ENCODE assay signal across 22 cellular contexts in the genomic region with DNA sequence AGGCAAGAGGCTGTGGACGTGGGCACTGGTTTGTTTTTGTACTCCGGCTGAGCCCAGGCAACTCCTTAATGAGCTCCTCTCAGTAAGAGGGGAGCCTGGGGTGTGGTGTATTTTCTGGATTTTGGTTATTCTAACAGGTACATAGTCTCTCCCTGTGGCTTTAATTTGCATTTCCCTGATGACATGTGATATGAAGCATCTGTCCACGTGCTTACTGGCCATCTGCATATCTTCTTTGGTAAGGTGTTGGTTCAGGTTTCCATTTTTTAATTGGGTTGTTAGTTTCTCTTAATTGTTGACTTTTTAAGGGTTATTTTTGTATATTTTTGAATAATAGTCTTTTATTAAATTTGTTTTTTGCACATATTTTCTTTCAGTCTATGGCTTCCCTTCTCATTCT. TPM values are rescaled to one million over a fixed set of nuclear protein-coding genes. Genes with fewer than 3 reads are reported as not detected.
DNase-seq lines count a peak whose midpoint lies in the region; ATAC-seq, FAIRE-seq and TF ChIP-seq lines count a peak whose summit lies in the region.
"Had no signal": no experiment of that assay in that cellular context is flagged by ENCODE, and none has a peak within 500 bp of the region (broad histone marks: within the 10 kb centered on the region; RNA-seq: fewer than 3 reads in every experiment).

No MANE protein-coding gene starts in this region.

- H3K79me2 ChIP-seq in HepG2 (ENCODE audit: insufficient read depth, low read length), result no peaks in the 10 kb centered on the region

- in situ Hi-C loops in HepG2 (cut with HindIII; ENCODE audit: extremely low pct_ligation_motif_present, low pct_unique_long_range_greater_than_20kb), result no loop called here

- no peak overlapping the region for H3K9ac ChIP-seq in HepG2 (ENCODE audit: insufficient read depth, low read depth, low read length)

- H3K36me3 Mint-ChIP-seq in MCF 10A (ENCODE audit: insufficient read depth, unreplicated experiment), result no peaks in the 10 kb centered on the region
- H3K36me3 Mint-ChIP-seq: CD4-positive, alpha-beta memory T cell had no signal

- no TSS peak for BruUV-seq in HepG2 (replicated peaks; lab: Mats Ljungman, UMichigan)
- no TSS peak for BruUV-seq in MCF 10A (replicated peaks; lab: Mats Ljungman, UMichigan)

- peak overlapping the region; percentile 63 for H3K27ac Mint-ChIP-seq in MCF 10A (ENCODE audit: low read depth, unreplicated experiment)
- H3K27ac Mint-ChIP-seq: HFFc6 had no signal

- TF ChIP-seq EP300 in HepG2 (IDR thresholded peaks at IDR 0.05; ENCODE audit: low read depth in 2 of 2, low read length in 2 of 2) (no peak), HepG2 (CRISPR knock-in tag; IDR thresholded peaks at IDR 0.05; ENCODE audit: borderline replicate concordance) (no peak)

- H3K27me3 Mint-ChIP-seq in MCF 10A (ENCODE audit: insufficient read depth, unreplicated experiment), result no peaks in the 10 kb centered on the region

- CTCF ChIA-PET in HepG2 (lab: Yijun Ruan, JAX; ENCODE audit: low intra/inter-chr PET ratio, low total read pairs) (no interaction called here), MCF 10A (lab: Yijun Ruan, JAX) (interaction anchor here (0.7 to 1.4 kb wide), 3 partner anchors 18 to 259 kb away, joined by 4 to 5 read pairs (median 4); no protein-coding TSS in a partner anchor)

- TF ChIP-seq RAD21 in HepG2 (CRISPR knock-in tag; IDR thresholded peaks at IDR 0.05), result no peak

- TF ChIP-seq POLR2A in HepG2 (IDR thresholded peaks at IDR 0.05; ENCODE audit: insufficient read depth in 1 of 2, low read depth in 2 of 2, low read length in 2 of 2), result no peak
- no peak for TF ChIP-seq POLR2A in right lobe of liver (IDR thresholded peaks at IDR 0.05)

- no peaks in the 10 kb centered on the region for H3K9me3 Mint-ChIP-seq in MCF 10A (ENCODE audit: unreplicated experiment)
- H3K9me3 Mint-ChIP-seq: HFFc6 had no signal

- H3K36me3 ChIP-seq in HepG2 (replicated peaks in 1 of 2; ENCODE audit: control insufficient read depth in 1 of 2, insufficient read depth in 2 of 2, low read length in 2 of 2) (no peaks in the 10 kb centered on the region), right lobe of liver (no peaks in the 10 kb centered on the region)
- H3K36me3 ChIP-seq: HAP-1 had no signal

- no peak overlapping the region for H3K4me3 Mint-ChIP-seq in MCF 10A (ENCODE audit: unreplicated experiment)
- H3K4me3 Mint-ChIP-seq: CD4-positive, alpha-beta memory T cell; HFFc6 had no signal

- peaks cover 14% of the 10 kb centered on the region for H3K4me1 Mint-ChIP-seq in MCF 10A (ENCODE audit: insufficient read depth, unreplicated experiment)

- TF ChIP-seq CTCF in HepG2 (CRISPR knock-in tag; IDR thresholded peaks at IDR 0.05) (no peak), right lobe of liver (IDR thresholded peaks at IDR 0.05) (no peak), MCF 10A (IDR thresholded peaks at IDR 0.05; ENCODE audit: unreplicated experiment) (no peak)

- H3K27me3 ChIP-seq in HepG2 (ENCODE audit: control insufficient read depth in 1 of 2, insufficient read depth in 2 of 2, low read length in 2 of 2), result peaks cover 0 to 8% of the 10 kb centered on the region in 2 experiments; a peak in 2 of 5 replicates
- no peaks in the 10 kb centered on the region for H3K27me3 ChIP-seq in right lobe of liver

- no peaks in the 10 kb centered on the region for H3K9me3 ChIP-seq in HepG2 (ENCODE audit: low read length)
- H3K9me3 ChIP-seq in right lobe of liver, result no peaks in the 10 kb centered on the region
- H3K9me3 ChIP-seq: A549, HAP-1 had no signal

- H3K4me3 ChIP-seq in HepG2 (replicated peaks in 1 of 3; ENCODE audit: insufficient read depth in 1 of 3, low read depth in 2 of 3, low read length in 3 of 3) (no peak overlapping the region), right lobe of liver (no peak overlapping the region)
- H3K4me3 ChIP-seq: A549, HAP-1 had no signal

- ATAC-seq in HepG2, result no peak
- ATAC-seq in right lobe of liver, result no peak
- ATAC-seq in GM19351 (IDR thresholded peaks at IDR 0.05; ENCODE audit: unreplicated experiment), result no peak
- ATAC-seq: A549 had no signal

- no peak overlapping the region for H3K4me2 ChIP-seq in HepG2 (ENCODE audit: low read depth, low read length)
- H3K4me2 ChIP-seq: A549 had no signal

- 13% methylated on average over 1 of the region's 3 CpGs for WGBS in HepG2 (ENCODE audit: low lambda C conversion rate)
- 50% methylated on average over 3 of the region's 3 CpGs for WGBS in right lobe of liver (ENCODE audit: insufficient coverage, low coverage, low lambda C conversion rate, missing lambda C conversion rate)

- POLR2A ChIA-PET in HepG2 (lab: Yijun Ruan, JAX), result no interaction called here
- POLR2A ChIA-PET in MCF 10A (lab: Yijun Ruan, JAX), result interaction anchor here (0.6 to 1.8 kb wide), 4 partner anchors 17 to 301 kb away, joined by 3 to 6 read pairs (median 4); partner anchors contain the start of gene SNX19

- H3K27ac ChIP-seq in HepG2 (ENCODE audit: extremely low read length, insufficient read depth, low read length) (no peak overlapping the region), right lobe of liver (no peak overlapping the region), epithelial cell of prostate (peak overlapping the region; percentile 90)
- H3K27ac ChIP-seq: A549 had no signal

- H3K4me1 ChIP-seq in HepG2 (ENCODE audit: insufficient read depth, low read length) (no peaks in the 10 kb centered on the region), right lobe of liver (no peaks in the 10 kb centered on the region)
- H3K4me1 ChIP-seq: A549, HAP-1 had no signal

- no peak for DNase-seq in HepG2 (ENCODE audit: low spot score)
- DNase-seq in right lobe of liver, result no peak
- DNase-seq in MCF 10A (ENCODE audit: unreplicated experiment), result no peak
- DNase-seq in epithelial cell of prostate (ENCODE audit: low read depth, low spot score), result no peak
- no peak for DNase-seq in NCI-H446 treated with DMSO at 0.1 percent for 48 hours (lab: John Stamatoyannopoulos, UW)
- no peak for DNase-seq in NCI-H82 (lab: John Stamatoyannopoulos, UW)
- DNase-seq: 8988T; C1 segment of cervical spinal cord; Calu3; CD4-positive, alpha-beta memory T cell; COR-L47; DMS53; DMS79 treated with DMSO at 0.1 percent for 48 hours; GF-D8; GOT3; HFFc6 had no signal

- no peak for FAIRE-seq in HepG2 (lab: Jason Lieb, UNC)
- FAIRE-seq: A549, GM12891, GM18507, H54 had no signal

- no peak overlapping the region for H2AFZ ChIP-seq in HepG2 (ENCODE audit: low read length)

- intact Hi-C loops in HepG2 (cut with micrococcal nuclease; ENCODE audit: unreplicated experiment), result no loop called here
- intact Hi-C loops in right lobe of liver (cut with DNase I), result no loop called here
- intact Hi-C loops in MCF 10A (cut with micrococcal nuclease), result no loop called here

- H4K20me1 ChIP-seq in HepG2 (ENCODE audit: insufficient read depth, low read length), result no peaks in the 10 kb centered on the region

TF ChIP-seq in HepG2, 621 proteins besides CTCF, POLR2A, EP300 and RAD21 (continues in another document):
- TF ChIP-seq TFE3 (CRISPR knock-in tag; IDR thresholded peaks at IDR 0.05), result no peak
- TF ChIP-seq, protein P1, sequence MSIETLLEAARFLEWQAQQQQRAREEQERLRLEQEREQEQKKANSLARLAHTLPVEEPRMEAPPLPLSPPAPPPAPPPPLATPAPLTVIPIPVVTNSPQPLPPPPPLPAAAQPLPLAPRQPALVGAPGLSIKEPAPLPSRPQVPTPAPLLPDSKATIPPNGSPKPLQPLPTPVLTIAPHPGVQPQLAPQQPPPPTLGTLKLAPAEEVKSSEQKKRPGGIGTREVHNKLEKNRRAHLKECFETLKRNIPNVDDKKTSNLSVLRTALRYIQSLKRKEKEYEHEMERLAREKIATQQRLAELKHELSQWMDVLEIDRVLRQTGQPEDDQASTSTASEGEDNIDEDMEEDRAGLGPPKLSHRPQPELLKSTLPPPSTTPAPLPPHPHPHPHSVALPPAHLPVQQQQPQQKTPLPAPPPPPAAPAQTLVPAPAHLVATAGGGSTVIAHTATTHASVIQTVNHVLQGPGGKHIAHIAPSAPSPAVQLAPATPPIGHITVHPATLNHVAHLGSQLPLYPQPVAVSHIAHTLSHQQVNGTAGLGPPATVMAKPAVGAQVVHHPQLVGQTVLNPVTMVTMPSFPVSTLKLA (IDR thresholded peaks at IDR 0.05), result peak; percentile 93

RNA-seq across cellular contexts. Expression of gene SNX19, which starts 30.8 kb away (rescaled TPM):
- 0.27 and 0.46 TPM in 2 replicates for total RNA-seq in HepG2 (2016; rRNA removed; fragmentation: Illumina TruSeq; extraction: Trizol)
- not detected in 2 replicates for total RNA-seq in HepG2 (2016; cell fraction: cytosol; rRNA removed; fragmentation: Illumina TruSeq; extraction: Trizol; ENCODE audit: low read depth)
- total RNA-seq in HepG2 (2016; cell fraction: insoluble cytoplasmic fraction; rRNA removed; fragmentation: Illumina TruSeq; extraction: Trizol), result 0.06 and 0.26 TPM in 2 replicates
- total RNA-seq in HepG2 (2016; cell fraction: membrane; rRNA removed; fragmentation: Illumina TruSeq; extraction: Trizol), result 0.10 and 0.15 TPM in 2 replicates
- total RNA-seq in HepG2 (2016; cell fraction: nucleus; rRNA removed; fragmentation: Illumina TruSeq; extraction: Trizol), result 0.78 and 0.81 TPM in 2 replicates
- 0.13 and 0.21 TPM in 2 replicates for polyA plus RNA-seq in HepG2 (2011; rRNA removed)
- 0.17 and 0.23 TPM in 2 replicates for polyA plus RNA-seq in HepG2 (2011; cell fraction: cytosol; rRNA removed)
- 0.29 and 0.31 TPM in 2 replicates for polyA plus RNA-seq in HepG2 (2011; cell fraction: nucleus; rRNA removed)
- polyA plus RNA-seq in HepG2 (2012), result 0.12 and 0.40 TPM in 2 replicates
- polyA plus RNA-seq in HepG2 (2016; cell fraction: cytosol; fragmentation: Illumina TruSeq; extraction: Trizol; ENCODE audit: low read depth), result 0.03 TPM in 1 of 2 replicates, not detected in the other
- polyA plus RNA-seq in HepG2 (2016; cell fraction: insoluble cytoplasmic fraction; fragmentation: Illumina TruSeq; extraction: Trizol; ENCODE audit: low read depth), result 0.11 and 0.15 TPM in 2 replicates
- polyA plus RNA-seq in HepG2 (2016; cell fraction: membrane; fragmentation: Illumina TruSeq; extraction: Trizol; ENCODE audit: low read depth), result 0.08 and 0.15 TPM in 2 replicates
- polyA plus RNA-seq in HepG2 (2016; cell fraction: nucleus; fragmentation: Illumina TruSeq; extraction: Trizol; ENCODE audit: insufficient read depth, low read depth), result 0.07 and 0.15 TPM in 2 replicates
- polyA minus RNA-seq in HepG2 (2011; rRNA and poly(A)+ RNA removed; ENCODE audit: low replicate concordance), result 0.74 and 44.9 TPM in 2 replicates
- 0.53 and 0.69 TPM in 2 replicates for polyA minus RNA-seq in HepG2 (2011; cell fraction: cytosol; rRNA and poly(A)+ RNA removed)
- 1.0 and 1.2 TPM in 2 replicates for polyA minus RNA-seq in HepG2 (2011; cell fraction: nucleus; rRNA and poly(A)+ RNA removed)
- 10 to 100 TPM; 23.3 to 74.4 (median 32.7) TPM for total RNA-seq in right lobe of liver
- 53.5 and 60.5 TPM in 2 replicates for total RNA-seq in MCF 10A (2022)

Comparison
In these comparisons a context has a peak if more than half of its experiments do, and no peak if none do; other contexts are left out.
1. RNA of gene SNX19, which starts 30.8 kb away (total RNA-seq): 53.5 to 60.5 TPM in MCF 10A and 23.3 to 74.4 TPM in right lobe of liver; 0.06 to 0.81 TPM in HepG2; every median in the first group is over 10 times any median in the second.